In the genomic region with DNA sequence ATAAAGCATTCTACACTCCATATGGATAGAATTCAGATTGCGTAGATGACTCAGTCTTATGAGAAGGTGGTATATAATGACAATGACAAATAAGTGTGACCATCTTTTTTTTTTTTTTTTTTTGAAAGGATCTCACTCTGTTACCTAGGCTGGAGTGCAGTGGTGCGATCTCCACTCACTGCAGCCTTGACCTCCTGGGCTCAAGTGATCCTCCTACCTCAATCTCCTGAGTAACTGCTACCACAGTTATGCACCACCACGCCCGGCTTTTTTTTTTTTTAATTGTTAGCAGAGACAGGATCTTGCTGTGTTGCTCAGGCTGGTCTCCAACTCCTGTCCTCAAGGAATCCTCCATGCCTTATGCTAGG, we compare ENCODE assay signal across 16 cellular contexts. TPM values are rescaled to one million over a fixed set of nuclear protein-coding genes. Genes with fewer than 3 reads are reported as not detected.
A peak's percentile ranks its signal among the peaks of the same experiment; 100 is the strongest.
DNase-seq lines count a peak whose midpoint lies in the region; ATAC-seq, FAIRE-seq and TF ChIP-seq lines count a peak whose summit lies in the region.
"Had no signal": no experiment of that assay in that cellular context is flagged by ENCODE, and none has a peak within 500 bp of the region (broad histone marks: within the 10 kb centered on the region; RNA-seq: fewer than 3 reads in every experiment).

No MANE protein-coding gene starts in this region.

- H3K79me2 ChIP-seq in endothelial cell of umbilical vein (ENCODE audit: control insufficient read depth, insufficient read depth, low read length): no peaks in the 10 kb centered on the region

- H3K27me3 Mint-ChIP-seq in activated CD4-positive, alpha-beta T cell treated with anti-CD3 and anti-CD28 coated beads for 36 hours: peaks cover 21% of the 10 kb centered on the region

- H3K36me3 Mint-ChIP-seq in activated CD4-positive, alpha-beta T cell treated with anti-CD3 and anti-CD28 coated beads for 36 hours (ENCODE audit: low read depth): no peaks in the 10 kb centered on the region

- DNase-seq in activated CD4-positive, alpha-beta T cell treated with anti-CD3 and anti-CD28 coated beads for 36 hours: no peak
- no peak for DNase-seq in activated CD4-positive, alpha-beta T cell treated with anti-CD3 and anti-CD28 coated beads, Interleukin-2, amount 50 U/mL, for 1 hour
- peak in 1 of 2 experiments; percentile 32 for DNase-seq in SJSA1 (ENCODE audit: low read depth in 1 of 2, low spot score in 2 of 2)
- DNase-seq in endothelial cell of umbilical vein (ENCODE audit: low read depth, low spot score): no peak
- DNase-seq in skeletal muscle cell (ENCODE audit: low read depth): peak; percentile 11
- no peak for DNase-seq in activated gamma-delta T cell (lab: John Stamatoyannopoulos, UW)
- DNase-seq in NCI-H128 (lab: John Stamatoyannopoulos, UW; ENCODE audit: unreplicated experiment): no peak
- no peak for DNase-seq in NCI-H1092 (lab: John Stamatoyannopoulos, UW)
- DNase-seq: 8988T, anterior cingulate cortex, NCI-H524, ovary, RPMI8226, upper lobe of left lung had no signal

- H2AFZ ChIP-seq in endothelial cell of umbilical vein (ENCODE audit: low read depth, low read length): no peak overlapping the region

- H3K36me3 ChIP-seq in SJSA1: no peaks in the 10 kb centered on the region
- H3K36me3 ChIP-seq in endothelial cell of umbilical vein (ENCODE audit: control insufficient read depth in 2 of 2, extremely low read depth in 1 of 2, insufficient read depth in 2 of 2, low read length in 2 of 2): no peaks in the 10 kb centered on the region
- H3K36me3 ChIP-seq: ovary, upper lobe of left lung had no signal

- H4K20me1 ChIP-seq in endothelial cell of umbilical vein (replicated peaks; ENCODE audit: control insufficient read depth, extremely low read depth, insufficient read depth, low read length): no peaks in the 10 kb centered on the region

- peak; percentile 68 for ATAC-seq in activated CD4-positive, alpha-beta T cell treated with anti-CD3 and anti-CD28 coated beads for 36 hours

- no peak for TF ChIP-seq CTCF in endothelial cell of umbilical vein (IDR thresholded peaks at IDR 0.05; ENCODE audit: extremely low read depth in 1 of 2, insufficient read depth in 1 of 2, low read depth in 1 of 2, low read length in 2 of 2)

- H3K4me1 Mint-ChIP-seq in activated CD4-positive, alpha-beta T cell treated with anti-CD3 and anti-CD28 coated beads for 36 hours: peaks cover 26% of the 10 kb centered on the region

- no TSS peak for BruUV-seq in endothelial cell of umbilical vein (replicated peaks; lab: Mats Ljungman, UMichigan)

- peak overlapping the region; percentile 69 for H3K4me2 ChIP-seq in endothelial cell of umbilical vein (ENCODE audit: insufficient read depth, low read length)
- H3K4me2 ChIP-seq: KMS-11 had no signal

- no peak for FAIRE-seq in endothelial cell of umbilical vein (lab: Jason Lieb, UNC)
- FAIRE-seq: endometrium had no signal

- CTCF ChIA-PET in activated CD4-positive, alpha-beta T cell treated with anti-CD3 and anti-CD28 coated beads for 36 hours (lab: Charles Lee): interaction anchor here (0.6 kb wide), 1 partner anchor 105 kb away, joined by 3 read pairs; no protein-coding TSS in a partner anchor
- CTCF ChIA-PET in endothelial cell of umbilical vein (lab: Charles Lee): no interaction called here

- H3K4me3 ChIP-seq in SJSA1 (no peak overlapping the region), endothelial cell of umbilical vein (replicated peaks in 1 of 3; ENCODE audit: insufficient read depth in 1 of 3, low read depth in 1 of 3, low read length in 3 of 3) (no peak overlapping the region), skeletal muscle cell (ENCODE audit: low read depth, low read length) (no peak overlapping the region)
- H3K4me3 ChIP-seq: ovary, upper lobe of left lung had no signal

- H3K27me3 ChIP-seq in SJSA1 (replicated peaks) (no peaks in the 10 kb centered on the region), endothelial cell of umbilical vein (ENCODE audit: control insufficient read depth in 2 of 2, insufficient read depth in 2 of 2, low read length in 2 of 2) (no peaks in the 10 kb centered on the region)
- H3K27me3 ChIP-seq: ovary, upper lobe of left lung had no signal

- dilution Hi-C loops in endothelial cell of umbilical vein (cut with MboI; ENCODE audit: extremely low pct_ligation_motif_present, low sequenced_read_pairs): no loop called here

- H3K27ac ChIP-seq in SJSA1 (peak overlapping the region; percentile 41), endothelial cell of umbilical vein (ENCODE audit: insufficient read depth, low read depth, low read length) (no peak overlapping the region)
- H3K27ac ChIP-seq: KMS-11, ovary, upper lobe of left lung had no signal

- no peak overlapping the region for H3K27ac Mint-ChIP-seq in activated CD4-positive, alpha-beta T cell treated with anti-CD3 and anti-CD28 coated beads for 36 hours

- POLR2A ChIA-PET in activated CD4-positive, alpha-beta T cell treated with anti-CD3 and anti-CD28 coated beads for 36 hours (lab: Charles Lee): interaction anchor here (0.7 kb wide), 1 partner anchor 369 kb away, joined by 3 read pairs; no protein-coding TSS in a partner anchor
- POLR2A ChIA-PET in endothelial cell of umbilical vein (lab: Charles Lee): no interaction called here

- TF ChIP-seq POLR2A in endothelial cell of umbilical vein (IDR thresholded peaks at IDR 0.05; ENCODE audit: low read depth, low read length): no peak

- no peaks in the 10 kb centered on the region for H3K9me1 ChIP-seq in endothelial cell of umbilical vein (replicated peaks; ENCODE audit: control insufficient read depth, extremely low read depth, insufficient read depth, low read length)

- no peaks in the 10 kb centered on the region for H3K9me3 Mint-ChIP-seq in activated CD4-positive, alpha-beta T cell treated with anti-CD3 and anti-CD28 coated beads for 36 hours (ENCODE audit: low read depth)

- H3K9ac ChIP-seq in endothelial cell of umbilical vein (replicated peaks; ENCODE audit: extremely low read depth, insufficient read depth, low read length): no peak overlapping the region
- H3K9ac ChIP-seq: KMS-11 had no signal

- intact Hi-C loops in activated CD4-positive, alpha-beta T cell treated with anti-CD3 and anti-CD28 coated beads for 36 hours (cut with DNase I, micrococcal nuclease): loop anchor here (1.0 kb wide), 2 partner anchors 11 to 112 kb away; no protein-coding TSS in a partner anchor
- intact Hi-C loops in endothelial cell of umbilical vein (cut with micrococcal nuclease): no loop called here

- no peak overlapping the region for H3K4me3 Mint-ChIP-seq in activated CD4-positive, alpha-beta T cell treated with anti-CD3 and anti-CD28 coated beads for 36 hours

- H3K4me1 ChIP-seq in SJSA1 (replicated peaks) (peaks cover 26% of the 10 kb centered on the region), endothelial cell of umbilical vein (ENCODE audit: control insufficient read depth, extremely low read depth, insufficient read depth, low read length) (peaks cover 9% of the 10 kb centered on the region)
- H3K4me1 ChIP-seq: upper lobe of left lung had no signal

- H3K9me3 ChIP-seq in SJSA1 (replicated peaks): no peaks in the 10 kb centered on the region
- H3K9me3 ChIP-seq in endothelial cell of umbilical vein (replicated peaks; ENCODE audit: control insufficient read depth, insufficient read depth, low read length): no peaks in the 10 kb centered on the region
- H3K9me3 ChIP-seq: ovary, upper lobe of left lung had no signal

TF ChIP-seq in endothelial cell of umbilical vein, 7 proteins besides CTCF, POLR2A, EP300 and RAD21:
- TF ChIP-seq, protein P1, sequence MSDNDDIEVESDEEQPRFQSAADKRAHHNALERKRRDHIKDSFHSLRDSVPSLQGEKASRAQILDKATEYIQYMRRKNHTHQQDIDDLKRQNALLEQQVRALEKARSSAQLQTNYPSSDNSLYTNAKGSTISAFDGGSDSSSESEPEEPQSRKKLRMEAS (IDR thresholded peaks at IDR 0.05; ENCODE audit: insufficient read depth, insufficient read length): no peak
- peak; percentile 1 for TF ChIP-seq JUN (IDR thresholded peaks at IDR 0.05; ENCODE audit: borderline replicate concordance, insufficient read depth, insufficient read length, low read depth)
- TF ChIP-seq FOS (IDR thresholded peaks at IDR 0.05; ENCODE audit: borderline replicate concordance, insufficient read depth, low read length): peak; percentile 7
- TF ChIP-seq MYC (IDR thresholded peaks at IDR 0.05; ENCODE audit: low read depth, low read length): no peak
- TF ChIP-seq POLR2AphosphoS5 (IDR thresholded peaks at IDR 0.05; ENCODE audit: insufficient read depth, low read depth, low read length): no peak
- no peak for TF ChIP-seq EZH2 (IDR thresholded peaks at IDR 0.05; ENCODE audit: borderline replicate concordance, low read depth, low read length, severe bottlenecking)
- no peak for TF ChIP-seq GATA2 (IDR thresholded peaks at IDR 0.05; ENCODE audit: insufficient read depth, insufficient read length, low read depth, low read length)

RNA-seq across cellular contexts. Expression of a gene that starts 43.2 kb away (rescaled TPM):
- under 1 TPM; 0.21 to 0.44 TPM for total RNA-seq in activated CD4-positive, alpha-beta T cell treated with anti-CD3 and anti-CD28 coated beads for 36 hours
- total RNA-seq in SJSA1 (2014; rRNA removed; shearing (Covaris generic)): 63.0 and 85.9 TPM in 2 replicates
- 245 and 306 TPM in 2 replicates for total RNA-seq in endothelial cell of umbilical vein
- 104 and 122 TPM in 2 replicates for polyA plus RNA-seq in endothelial cell of umbilical vein
- polyA plus RNA-seq in endothelial cell of umbilical vein (2011; cell fraction: cytosol; rRNA removed): 102 and 113 TPM in 2 replicates
- polyA plus RNA-seq in endothelial cell of umbilical vein (2011; cell fraction: nucleus; rRNA removed): 172 and 240 TPM in 2 replicates
- polyA plus RNA-seq in endothelial cell of umbilical vein (2012): 254 and 260 TPM in 2 replicates
- 288 and 312 TPM in 2 replicates for polyA minus RNA-seq in endothelial cell of umbilical vein
- 21.4 TPM for polyA minus RNA-seq in endothelial cell of umbilical vein (2011; cell fraction: cytosol; rRNA and poly(A)+ RNA removed)
- 288 and 311 TPM in 2 replicates for polyA minus RNA-seq in endothelial cell of umbilical vein (2011; cell fraction: nucleus; rRNA and poly(A)+ RNA removed)

Comparison
In these comparisons a context has a peak if more than half of its experiments do, and no peak if none do; other contexts are left out.
1. RNA of a gene that starts 43.2 kb away (total RNA-seq): 245 to 306 TPM in endothelial cell of umbilical vein and 63.0 to 85.9 TPM in SJSA1; 0.21 to 0.44 TPM in activated CD4-positive, alpha-beta T cell treated with anti-CD3 and anti-CD28 coated beads for 36 hours; every median in the first group is over 10 times any median in the second.